Comparison of ENCODE assay signal across 8 cellular contexts in genomic region chr3:150737874-150738679, GRCh38. TPM values are rescaled to one million over a fixed set of nuclear protein-coding genes. Genes with fewer than 3 reads are reported as not detected.
A peak's percentile ranks its signal among the peaks of the same experiment; 100 is the strongest.
DNase-seq lines count a peak whose midpoint lies in the region; ATAC-seq and TF ChIP-seq lines count a peak whose summit lies in the region.
"Had no signal": no experiment of that assay in that cellular context is flagged by ENCODE, and none has a peak within 500 bp of the region (broad histone marks: within the 10 kb centered on the region; RNA-seq: fewer than 3 reads in every experiment).

No MANE protein-coding gene starts in this region.

- H3K9ac ChIP-seq in MM.1S (ENCODE audit: low read length): no peak overlapping the region

- H2AFZ ChIP-seq in MM.1S (ENCODE audit: low read length): no peak overlapping the region

- intact Hi-C loops in left lung (cut with DNase I): no loop called here

- H3K9me3 ChIP-seq in left lung (no peaks in the 10 kb centered on the region), MM.1S (replicated peaks; ENCODE audit: insufficient read depth, low read length) (no peaks in the 10 kb centered on the region)

- no peaks in the 10 kb centered on the region for H3K9me2 ChIP-seq in MM.1S (replicated peaks; ENCODE audit: insufficient read depth, low read length)

- H3K4me1 ChIP-seq in left lung (peaks cover 0 to 33% of the 10 kb centered on the region in 2 donors), MM.1S (ENCODE audit: low read length) (peaks cover 21% of the 10 kb centered on the region)

- peaks cover 26% of the 10 kb centered on the region for H3K79me2 ChIP-seq in MM.1S (ENCODE audit: low read length)

- peak; percentile 61 for ATAC-seq in GM19023 (IDR thresholded peaks at IDR 0.05; ENCODE audit: unreplicated experiment)
- ATAC-seq in HG03196 (IDR thresholded peaks at IDR 0.05; ENCODE audit: unreplicated experiment): peak; percentile 60
- peak; percentile 76 for ATAC-seq in left lung
- ATAC-seq: Panc1 had no signal

- H3K27me3 ChIP-seq in left lung (no peaks in the 10 kb centered on the region), MM.1S (replicated peaks; ENCODE audit: insufficient read depth, low read length) (no peaks in the 10 kb centered on the region)

- peaks cover 7% of the 10 kb centered on the region; the same call in 1 of the 2 replicates for H4K20me1 ChIP-seq in MM.1S (ENCODE audit: insufficient read depth, low read length)

- peaks cover 0 to 21% of the 10 kb centered on the region in 2 donors for H3K36me3 ChIP-seq in left lung
- H3K36me3 ChIP-seq in MM.1S (replicated peaks; ENCODE audit: insufficient read depth, low read length): peaks cover 6% of the 10 kb centered on the region

- DNase-seq in activated T-cell treated with anti-CD3 and anti-CD28 coated beads for 4 hours (peak; percentile 16), left lung (no peak), hippocampal formation (lab: John Stamatoyannopoulos, UW) (no peak), MM.1S (no peak), NCI-H2196 (lab: John Stamatoyannopoulos, UW; ENCODE audit: unreplicated experiment) (no peak)

- H3K4me2 ChIP-seq in MM.1S (ENCODE audit: low read depth, low read length): no peak overlapping the region

- no peaks in the 10 kb centered on the region for H3F3A ChIP-seq in MM.1S (ENCODE audit: insufficient read depth, low read length)

- TF ChIP-seq CTCF in left lung (IDR thresholded peaks at IDR 0.05): no peak
- TF ChIP-seq CTCF in MM.1S (IDR thresholded peaks at IDR 0.05; ENCODE audit: low read length): no peak

- H3K27ac ChIP-seq in left lung (peak overlapping the region in 1 of 2 donors; percentile 46), MM.1S (ENCODE audit: low read length) (no peak overlapping the region)

- H3K4me3 ChIP-seq in left lung (no peak overlapping the region), MM.1S (ENCODE audit: low read length) (no peak overlapping the region)

RNA-seq across cellular contexts. Expression of gene SIAH2, which starts 24.9 kb away (rescaled TPM):
- 10 to 100 TPM; 20.2 to 21.7 TPM for total RNA-seq in left lung

RNA-seq across cellular contexts. Expression of gene ERICH6, which starts 34.4 kb away (rescaled TPM):
- not detected for total RNA-seq in left lung
